ENCODE assay signal across 9 cellular contexts in the genomic region with DNA sequence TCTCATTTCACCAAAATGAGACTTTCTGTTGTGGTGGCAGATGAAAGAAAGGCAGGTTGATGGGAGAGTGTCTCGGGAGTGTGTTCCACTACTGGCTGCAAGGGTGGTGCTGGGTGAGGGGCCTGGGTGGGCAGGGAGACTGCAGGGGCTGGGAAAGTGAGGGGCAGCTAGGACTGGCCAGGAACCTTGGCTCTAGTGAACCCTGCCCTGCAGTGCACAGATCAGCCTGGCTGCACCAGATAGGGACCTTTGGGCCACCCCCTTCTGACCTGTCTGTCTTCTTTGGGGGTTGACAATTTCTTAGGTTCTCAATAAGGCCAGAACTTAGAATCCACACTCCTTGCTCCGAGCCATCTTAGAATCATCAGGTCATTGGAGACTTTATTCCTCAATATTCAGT.
"Had no signal": no experiment of that assay in that cellular context is flagged by ENCODE, and none has a peak within 500 bp of the region (broad histone marks: within the 10 kb centered on the region; RNA-seq: fewer than 3 reads in every experiment).

No MANE protein-coding gene starts in this region.

- H3K4me3 Mint-ChIP-seq: HFFc6, IgD-negative memory B cell had no signal

- H3K9me3 ChIP-seq: HAP-1 had no signal

- ATAC-seq: HCT116, HepG2 had no signal

- H3K4me3 ChIP-seq: GM23248, HAP-1 had no signal

- H3K4me1 ChIP-seq: HAP-1 had no signal

- H3K27me3 Mint-ChIP-seq: IgD-negative memory B cell had no signal

- H3K4me1 Mint-ChIP-seq: IgD-negative memory B cell had no signal

- DNase-seq: GM23248, GOT3, H7, HFFc6 had no signal

- H2AFZ ChIP-seq: GM23248 had no signal

- H3K27ac Mint-ChIP-seq: HFFc6, IgD-negative memory B cell had no signal

- H3K27ac ChIP-seq: GM23248, HL-60 had no signal

- H3K9ac ChIP-seq: GM23248 had no signal

- H3K36me3 ChIP-seq: HAP-1 had no signal

- H3K36me3 Mint-ChIP-seq: IgD-negative memory B cell had no signal
